In genomic region chr18:14920976-14921375, GRCh38 we compare ENCODE assay signal across 25 cellular contexts.
"Had no signal": no experiment of that assay in that cellular context is flagged by ENCODE, and none has a peak within 500 bp of the region (broad histone marks: within the 10 kb centered on the region; RNA-seq: fewer than 3 reads in every experiment).

No MANE protein-coding gene starts in this region.

- H3K27me3 ChIP-seq: body of pancreas, cardiac muscle cell, heart left ventricle, left lung, pancreas, tibial nerve, uterus had no signal

- DNase-seq: activated CD4-positive, alpha-beta memory T cell treated with anti-CD3 and anti-CD28 coated beads for 36 hours; activated CD4-positive, alpha-beta T cell treated with anti-CD3 and anti-CD28 coated beads for 48 hours; activated gamma-delta T cell treated with Interleukin-2 at 50 U/mL for 16 hours; activated T-cell treated with anti-CD3 and anti-CD28 coated beads for 4 hours; anterior cingulate cortex; body of pancreas; dorsolateral prefrontal cortex; heart left ventricle; kidney; left lung; midbrain; nephron progenitor cell; pancreas; psoas muscle; right cardiac atrium; stimulated activated CD4-positive, alpha-beta T cell treated with anti-CD3 and anti-CD28 coated beads, Interleukin-2, amount 100 ng/mL, for 24 hours; stimulated activated naive CD8-positive, alpha-beta T cell treated with anti-CD3 and anti-CD28 coated beads, Interleukin-15, amount 100 ng/mL, for 72 hours; uterus had no signal

- H3K4me3 Mint-ChIP-seq: activated CD4-positive, alpha-beta memory T cell treated with anti-CD3 and anti-CD28 coated beads for 36 hours; activated naive CD4-positive, alpha-beta T cell treated with anti-CD3 and anti-CD28 coated beads, Interleukin-2, amount 50 U/mL, for 24 hours; activated T-helper 1 cell treated with anti-CD3 and anti-CD28 coated beads, Interleukin-12 subunit alpha, Interleukin-12 subunit beta, Interleukin-2, Interleukin-4 antibody, amounts not matched to agents 30 ng/mL and 10 ng/mL and 1 ng/mL, durations not matched to agents 14 hours and 24 hours and 36 hours; nephron progenitor cell; stimulated activated effector memory CD8-positive, alpha-beta T cell treated with anti-CD3 and anti-CD28 coated beads, Interleukin-12 subunit alpha, Interleukin-12 subunit beta, amount 100 ng/mL, for 72 hours; stimulated activated naive CD8-positive, alpha-beta T cell treated with anti-CD3 and anti-CD28 coated beads, Interleukin-15, amount 100 ng/mL, for 72 hours; T-helper 1 cell treated with Interleukin-12 subunit alpha and Interleukin-12 subunit beta and Interleukin-4 antibody, amounts not matched to agents 30 μg/mL and 1 μg/mL, for 36 hours had no signal

- H3K36me3 ChIP-seq: cardiac muscle cell, heart left ventricle, left lung, pancreas, tibial nerve, uterus had no signal

- H3K27ac ChIP-seq: body of pancreas, cardiac muscle cell, dorsolateral prefrontal cortex, heart left ventricle, left lung, pancreas, psoas muscle, skin epidermis, tibial nerve, uterus had no signal

- ATAC-seq: body of pancreas; heart left ventricle; left lung; psoas muscle; right cardiac atrium; stimulated activated effector memory CD8-positive, alpha-beta T cell treated with anti-CD3 and anti-CD28 coated beads, Interleukin-12 subunit alpha, Interleukin-12 subunit beta, amount 100 ng/mL, for 72 hours; stimulated activated naive CD8-positive, alpha-beta T cell treated with anti-CD3 and anti-CD28 coated beads, Interleukin-15, amount 100 ng/mL, for 72 hours had no signal

- H3K4me1 Mint-ChIP-seq: activated naive CD4-positive, alpha-beta T cell treated with anti-CD3 and anti-CD28 coated beads, Interleukin-2, amount 50 U/mL, for 24 hours; nephron progenitor cell had no signal

- H3K9me3 Mint-ChIP-seq: activated CD4-positive, alpha-beta memory T cell treated with anti-CD3 and anti-CD28 coated beads for 36 hours; activated naive CD4-positive, alpha-beta T cell treated with anti-CD3 and anti-CD28 coated beads, Interleukin-2, amount 50 U/mL, for 24 hours; stimulated activated effector memory CD8-positive, alpha-beta T cell treated with anti-CD3 and anti-CD28 coated beads, Interleukin-12 subunit alpha, Interleukin-12 subunit beta, amount 100 ng/mL, for 72 hours; stimulated activated naive CD8-positive, alpha-beta T cell treated with anti-CD3 and anti-CD28 coated beads, Interleukin-15, amount 100 ng/mL, for 72 hours; T-helper 1 cell treated with Interleukin-12 subunit alpha and Interleukin-12 subunit beta and Interleukin-4 antibody, amounts not matched to agents 30 μg/mL and 1 μg/mL, for 36 hours had no signal

- H3K36me3 Mint-ChIP-seq: activated CD4-positive, alpha-beta memory T cell treated with anti-CD3 and anti-CD28 coated beads for 36 hours; activated naive CD4-positive, alpha-beta T cell treated with anti-CD3 and anti-CD28 coated beads, Interleukin-2, amount 50 U/mL, for 24 hours; stimulated activated effector memory CD8-positive, alpha-beta T cell treated with anti-CD3 and anti-CD28 coated beads, Interleukin-12 subunit alpha, Interleukin-12 subunit beta, amount 100 ng/mL, for 72 hours had no signal

- H3K4me1 ChIP-seq: heart left ventricle, left lung, pancreas, psoas muscle, uterus had no signal

- FAIRE-seq: kidney, pancreas had no signal

- H3K27ac Mint-ChIP-seq: activated CD4-positive, alpha-beta memory T cell treated with anti-CD3 and anti-CD28 coated beads for 36 hours; activated naive CD4-positive, alpha-beta T cell treated with anti-CD3 and anti-CD28 coated beads, Interleukin-2, amount 50 U/mL, for 24 hours; activated T-helper 1 cell treated with anti-CD3 and anti-CD28 coated beads, Interleukin-12 subunit alpha, Interleukin-12 subunit beta, Interleukin-2, Interleukin-4 antibody, amounts not matched to agents 30 ng/mL and 10 ng/mL and 1 ng/mL, durations not matched to agents 14 hours and 24 hours and 36 hours; nephron progenitor cell; stimulated activated effector memory CD8-positive, alpha-beta T cell treated with anti-CD3 and anti-CD28 coated beads, Interleukin-12 subunit alpha, Interleukin-12 subunit beta, amount 100 ng/mL, for 72 hours; stimulated activated naive CD8-positive, alpha-beta T cell treated with anti-CD3 and anti-CD28 coated beads, Interleukin-15, amount 100 ng/mL, for 72 hours; T-helper 1 cell treated with Interleukin-12 subunit alpha and Interleukin-12 subunit beta and Interleukin-4 antibody, amounts not matched to agents 30 μg/mL and 1 μg/mL, for 36 hours had no signal

- H3K4me3 ChIP-seq: body of pancreas, cardiac muscle cell, dorsolateral prefrontal cortex, heart left ventricle, left lung, pancreas, psoas muscle, skin epidermis, tibial nerve, uterus had no signal

- H3K9me3 ChIP-seq: body of pancreas, heart left ventricle, pancreas, psoas muscle, tibial nerve, uterus had no signal

- H3K27me3 Mint-ChIP-seq: activated CD4-positive, alpha-beta memory T cell treated with anti-CD3 and anti-CD28 coated beads for 36 hours; activated naive CD4-positive, alpha-beta T cell treated with anti-CD3 and anti-CD28 coated beads, Interleukin-2, amount 50 U/mL, for 24 hours; stimulated activated naive CD8-positive, alpha-beta T cell treated with anti-CD3 and anti-CD28 coated beads, Interleukin-15, amount 100 ng/mL, for 72 hours had no signal
